Comparison of ENCODE assay signal across 14 cellular contexts in the genomic region with DNA sequence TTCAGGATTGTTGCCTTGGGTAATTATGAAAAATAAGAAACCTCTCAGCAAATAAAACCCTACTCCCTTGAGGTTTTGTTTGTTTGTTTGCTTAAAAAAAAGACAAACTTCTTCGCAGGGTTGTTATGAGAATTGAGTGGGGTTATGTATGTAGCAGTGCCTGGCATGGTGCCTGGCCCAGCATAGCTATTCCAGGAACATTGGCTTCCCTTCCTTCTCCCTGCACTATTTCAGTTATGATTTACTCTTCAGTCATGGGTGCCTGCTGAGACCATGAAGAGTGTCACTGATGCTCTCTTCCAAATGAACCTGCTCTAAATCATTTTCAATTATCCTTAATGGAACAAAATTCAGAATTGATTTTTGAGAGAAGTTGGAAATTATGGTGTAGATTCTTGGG.
DNase-seq lines count a peak whose midpoint lies in the region; ATAC-seq and TF ChIP-seq lines count a peak whose summit lies in the region.
"Had no signal": no experiment of that assay in that cellular context is flagged by ENCODE, and none has a peak within 500 bp of the region (broad histone marks: within the 10 kb centered on the region; RNA-seq: fewer than 3 reads in every experiment).

No MANE protein-coding gene starts in this region.

- peak overlapping the region; percentile 90 to 98 for H3K27ac ChIP-seq in coronary artery
- peak overlapping the region; percentile 83 for H3K27ac ChIP-seq in lower lobe of right lung
- peak overlapping the region in 1 of 2 donors; percentile 87 for H3K27ac ChIP-seq in testis

- DNase-seq in NCI-H69 (lab: John Stamatoyannopoulos, UW) (peak; percentile 9), coronary artery (ENCODE audit: low spot score) (peak; percentile 77), lower lobe of right lung (no peak), testis (peak; percentile 69), Ammon's horn (ENCODE audit: low spot score) (no peak), midbrain (lab: John Stamatoyannopoulos, UW) (no peak)
- DNase-seq: BE2C; naive B cell; NCI-H2081; NK-92 treated with Interleukin-12 subunit alpha and Interleukin-12 subunit beta, amount 100 ng/mL, for 24 hours; stimulated activated CD4-positive, alpha-beta T cell treated with anti-CD3 and anti-CD28 coated beads, Interleukin-1b, Interleukin-23, amount 100 ng/mL, for 48 hours; T-helper 17 cell had no signal

- TF ChIP-seq CTCF in coronary artery (IDR thresholded peaks at IDR 0.05) (no peak), lower lobe of right lung (IDR thresholded peaks at IDR 0.05) (no peak), testis (IDR thresholded peaks at IDR 0.05) (no peak)

- H3K9me3 ChIP-seq in lower lobe of right lung (no peaks in the 10 kb centered on the region), testis (no peaks in the 10 kb centered on the region)
- H3K9me3 ChIP-seq: BE2C had no signal

- H3K4me3 ChIP-seq in coronary artery = no peak overlapping the region
- H3K4me3 ChIP-seq in lower lobe of right lung = no peak overlapping the region
- H3K4me3 ChIP-seq in testis = no peak overlapping the region

- intact Hi-C loops in lower lobe of right lung (cut with DNase I) = no loop called here
- intact Hi-C loops in testis (cut with DNase I; ENCODE audit: low total_unique reads) = no loop called here

- H3K27me3 ChIP-seq in lower lobe of right lung (ENCODE audit: low read depth) = peaks cover 3% of the 10 kb centered on the region
- no peaks in the 10 kb centered on the region for H3K27me3 ChIP-seq in testis
- H3K27me3 ChIP-seq: BE2C had no signal

- H3K36me3 ChIP-seq in lower lobe of right lung (no peaks in the 10 kb centered on the region), testis (ENCODE audit: low read depth, missing control alignments) (no peaks in the 10 kb centered on the region)

- no peak for TF ChIP-seq POLR2A in testis (IDR thresholded peaks at IDR 0.05)

- 43 to 60% methylated on average over 1 of the region's 1 CpG for WGBS in testis, 2 donors

- H3K4me1 ChIP-seq in lower lobe of right lung = peaks cover 51% of the 10 kb centered on the region
- peaks cover 28% of the 10 kb centered on the region for H3K4me1 ChIP-seq in testis

- ATAC-seq in lower lobe of right lung (no peak), HG02571 (IDR thresholded peaks at IDR 0.05; ENCODE audit: unreplicated experiment) (no peak)
- ATAC-seq: activated naive CD4-positive, alpha-beta T cell treated with anti-CD3 and anti-CD28 coated beads, Interleukin-2, amount 50 U/mL, for 72 hours; T-helper 17 cell had no signal

Comparison
In these comparisons a context has a peak if more than half of its experiments do, and no peak if none do; other contexts are left out.
1. DNase-seq: peak in NCI-H69 (single experiment), coronary artery (single experiment) and testis (single experiment); none in lower lobe of right lung (single experiment), Ammon's horn (single experiment) and midbrain (single experiment).